1 cellular context compared by ENCODE assay signal in genomic region chr2:60391250-60392013, GRCh38.
TF ChIP-seq lines count a peak whose summit lies in the region.

No MANE protein-coding gene starts in this region.

TF ChIP-seq in HCT116, 20 proteins besides CTCF, POLR2A, EP300 and RAD21:
- TF ChIP-seq REST (IDR thresholded peaks at IDR 0.05; ENCODE audit: low read depth) = no peak
- TF ChIP-seq POLR2AphosphoS5 (IDR thresholded peaks at IDR 0.05; ENCODE audit: low read depth, low read length) = no peak
- no peak for TF ChIP-seq EGR1 (IDR thresholded peaks at IDR 0.05; ENCODE audit: low read depth)
- TF ChIP-seq EZH2 (IDR thresholded peaks at IDR 0.05) = no peak
- no peak for TF ChIP-seq SRF (IDR thresholded peaks at IDR 0.05; ENCODE audit: low read depth)
- TF ChIP-seq ELF1 (IDR thresholded peaks at IDR 0.05; ENCODE audit: borderline replicate concordance, low read depth) = no peak
- no peak for TF ChIP-seq EZH2phosphoT487 (IDR thresholded peaks at IDR 0.05; ENCODE audit: borderline replicate concordance)
- no peak for TF ChIP-seq TCF7L2 (IDR thresholded peaks at IDR 0.05; ENCODE audit: borderline replicate concordance, extremely low read depth, insufficient read depth, insufficient read length)
- TF ChIP-seq ATF3 (IDR thresholded peaks at IDR 0.05) = no peak
- no peak for TF ChIP-seq FOSL1 (IDR thresholded peaks at IDR 0.05; ENCODE audit: low read depth)
- no peak for TF ChIP-seq CBX3 (IDR thresholded peaks at IDR 0.05; ENCODE audit: low read depth)
- TF ChIP-seq ZFX (IDR thresholded peaks at IDR 0.05) = no peak
- TF ChIP-seq ZBTB33 (IDR thresholded peaks at IDR 0.05; ENCODE audit: extremely low read depth, insufficient replicate concordance, low read length) = no peak
- TF ChIP-seq SP1 (IDR thresholded peaks at IDR 0.05; ENCODE audit: low read depth) = no peak
